Comparison of ENCODE assay signal across 19 cellular contexts in genomic region chr12:69843653-69844052, GRCh38. TPM values are rescaled to one million over a fixed set of nuclear protein-coding genes. Genes with fewer than 3 reads are reported as not detected.
A peak's percentile ranks its signal among the peaks of the same experiment; 100 is the strongest.
DNase-seq lines count a peak whose midpoint lies in the region; ATAC-seq and TF ChIP-seq lines count a peak whose summit lies in the region.
"Had no signal": no experiment of that assay in that cellular context is flagged by ENCODE, and none has a peak within 500 bp of the region (broad histone marks: within the 10 kb centered on the region; RNA-seq: fewer than 3 reads in every experiment).

No MANE protein-coding gene starts in this region.

- no peaks in the 10 kb centered on the region for H3K36me3 Mint-ChIP-seq in neural progenitor cell
- H3K36me3 Mint-ChIP-seq: CD8-positive, alpha-beta T cell; IgD-negative memory B cell had no signal

- H3K9me3 Mint-ChIP-seq in neural progenitor cell = no peaks in the 10 kb centered on the region
- H3K9me3 Mint-ChIP-seq: CD8-positive, alpha-beta T cell; IgD-negative memory B cell had no signal

- H3K79me2 ChIP-seq in neural progenitor cell (ENCODE audit: low read depth) = no peaks in the 10 kb centered on the region

- H3K27me3 Mint-ChIP-seq in neural progenitor cell (ENCODE audit: insufficient read depth, low read depth) = no peaks in the 10 kb centered on the region

- H3K27ac Mint-ChIP-seq in neural progenitor cell = no peak overlapping the region
- H3K27ac Mint-ChIP-seq: CD8-positive, alpha-beta T cell; IgD-negative memory B cell had no signal

- peak overlapping the region; percentile 82 for H2AFZ ChIP-seq in neural progenitor cell (replicated peaks)

- H3K4me3 Mint-ChIP-seq in neural progenitor cell = no peak overlapping the region
- H3K4me3 Mint-ChIP-seq: CD8-positive, alpha-beta T cell; IgD-negative memory B cell had no signal

- H3K9me3 ChIP-seq in neural progenitor cell (ENCODE audit: low read depth) = no peaks in the 10 kb centered on the region
- H3K9me3 ChIP-seq: A549, BLaER1, HAP-1 had no signal

- H3K4me1 ChIP-seq in neural progenitor cell = no peaks in the 10 kb centered on the region
- H3K4me1 ChIP-seq: BLaER1, HAP-1 had no signal

- H3K36me3 ChIP-seq in neural progenitor cell = no peaks in the 10 kb centered on the region
- H3K36me3 ChIP-seq: BLaER1, HAP-1 had no signal

- peaks cover 3% of the 10 kb centered on the region for H3K4me1 Mint-ChIP-seq in neural progenitor cell
- H3K4me1 Mint-ChIP-seq: IgD-negative memory B cell had no signal

- no peak for ATAC-seq in GM19324 (IDR thresholded peaks at IDR 0.05; ENCODE audit: low FRiP score, unreplicated experiment)
- ATAC-seq: CD8-positive, alpha-beta T cell; HepG2 had no signal

- H3K27ac ChIP-seq in VCaP = peak overlapping the region; percentile 93
- no peak overlapping the region for H3K27ac ChIP-seq in neural progenitor cell
- H3K27ac ChIP-seq: A549, BLaER1 had no signal

- H3K4me3 ChIP-seq in neural progenitor cell = no peak overlapping the region
- H3K4me3 ChIP-seq: A549, BLaER1, HAP-1 had no signal

- H3K4me2 ChIP-seq in neural progenitor cell = no peak overlapping the region
- H3K4me2 ChIP-seq: A549, BLaER1 had no signal

- H3K9ac ChIP-seq in neural progenitor cell = no peak overlapping the region
- H3K9ac ChIP-seq: BLaER1 had no signal

- no peak for TF ChIP-seq CTCF in VCaP (conservative IDR thresholded peaks at IDR 0.05)
- TF ChIP-seq CTCF in neural progenitor cell (IDR thresholded peaks at IDR 0.05) = no peak

- H3K27me3 ChIP-seq in neural progenitor cell = no peaks in the 10 kb centered on the region
- H3K27me3 ChIP-seq: BLaER1 had no signal

- no peaks in the 10 kb centered on the region for H4K20me1 ChIP-seq in neural progenitor cell (ENCODE audit: low read depth)
- H4K20me1 ChIP-seq: BLaER1 had no signal

- DNase-seq in NCI-H2171 treated with DMSO at 0.1 percent for 48 hours (lab: John Stamatoyannopoulos, UW) (peak; percentile 55), NCI-H2171 (lab: John Stamatoyannopoulos, UW) (no peak), neural progenitor cell (ENCODE audit: low spot score) (no peak), AG08395 (ENCODE audit: low spot score) (no peak), DMS53 (lab: John Stamatoyannopoulos, UW) (no peak)
- DNase-seq: Calu3; CD8-positive, alpha-beta T cell; DMS79; GF-D8; KBM-7 had no signal

- H3F3A ChIP-seq in neural progenitor cell (ENCODE audit: low read depth) = no peaks in the 10 kb centered on the region

RNA-seq across cellular contexts. Expression of gene MYRFL, which starts 18.6 kb away (rescaled TPM):
- 0.37 TPM in 1 of 2 replicates, not detected in the other for total RNA-seq in neural progenitor cell (ENCODE audit: low replicate concordance)
- total RNA-seq: CD8-positive, alpha-beta T cell; Daoy; H4 had no signal
